ENCODE assay signal across 18 cellular contexts in the genomic region with DNA sequence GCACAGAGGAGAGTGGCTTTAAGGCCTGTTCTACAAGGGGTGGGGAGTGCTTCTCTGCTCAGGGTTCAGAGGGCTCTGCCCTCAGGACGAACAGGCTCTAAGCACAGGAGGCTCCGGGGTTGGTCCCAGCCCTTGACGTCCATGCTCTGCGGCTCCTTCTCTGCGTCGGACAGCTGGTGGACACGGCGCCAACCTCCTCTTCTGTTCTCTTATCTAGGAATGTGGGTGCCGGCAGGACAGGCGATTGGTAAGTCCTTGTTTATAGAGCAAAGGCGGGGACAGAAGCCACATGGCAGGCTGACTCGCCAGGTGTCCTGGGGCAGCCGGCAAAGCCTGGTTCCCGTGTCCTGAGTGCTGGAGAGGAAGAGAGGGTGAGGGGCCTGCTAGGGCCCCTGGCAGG. TPM values are rescaled to one million over a fixed set of nuclear protein-coding genes. Genes with fewer than 3 reads are reported as not detected.
DNase-seq lines count a peak whose midpoint lies in the region; ATAC-seq and TF ChIP-seq lines count a peak whose summit lies in the region.
"Had no signal": no experiment of that assay in that cellular context is flagged by ENCODE, and none has a peak within 500 bp of the region (broad histone marks: within the 10 kb centered on the region; RNA-seq: fewer than 3 reads in every experiment).

No MANE protein-coding gene starts in this region.

- ATAC-seq in PC-3: peak; percentile 38
- ATAC-seq in mucosa of descending colon: peak; percentile 83
- ATAC-seq in HG03135 (IDR thresholded peaks at IDR 0.05; ENCODE audit: unreplicated experiment): no peak
- ATAC-seq in HG03280 (IDR thresholded peaks at IDR 0.05; ENCODE audit: unreplicated experiment): no peak
- ATAC-seq: activated CD8-positive, alpha-beta T cell treated with anti-CD3 and anti-CD28 coated beads for 36 hours had no signal

- H3K9me2 ChIP-seq in PC-3 (replicated peaks; ENCODE audit: low read length): no peaks in the 10 kb centered on the region

- H3K4me2 ChIP-seq in PC-3 (ENCODE audit: low read length): no peak overlapping the region
- H3K4me2 ChIP-seq: smooth muscle cell had no signal

- H3K27ac ChIP-seq in PC-3 (ENCODE audit: low read length) (no peak overlapping the region), cardiac muscle cell (peak overlapping the region; percentile 13)
- H3K27ac ChIP-seq: coronary artery had no signal

- CTCF ChIA-PET in PC-3 (lab: Charles Lee): no interaction called here

- no peaks in the 10 kb centered on the region for H3K79me2 ChIP-seq in PC-3 (ENCODE audit: low read length)

- H3K27me3 ChIP-seq in PC-3 (ENCODE audit: low read length) (no peaks in the 10 kb centered on the region), cardiac muscle cell (no peaks in the 10 kb centered on the region)

- no peak overlapping the region for H3K4me3 ChIP-seq in PC-3 (ENCODE audit: low read length)
- no peak overlapping the region for H3K4me3 ChIP-seq in cardiac muscle cell
- H3K4me3 ChIP-seq in mucosa of descending colon: no peak overlapping the region
- H3K4me3 ChIP-seq: coronary artery, smooth muscle cell had no signal

- peak; percentile 50 for DNase-seq in COLO668 (lab: John Stamatoyannopoulos, UW; ENCODE audit: unreplicated experiment)
- no peak for DNase-seq in PC-3
- DNase-seq in cardiac muscle cell (ENCODE audit: low read depth in 1 of 2, low spot score in 1 of 2): peak in 1 of 2 donors; percentile 45
- peak in 2 of 3 donors; percentile 53 to 64 for DNase-seq in mucosa of descending colon
- no peak for DNase-seq in Ammon's horn (ENCODE audit: low spot score)
- no peak for DNase-seq in NCI-H524 (lab: John Stamatoyannopoulos, UW)
- DNase-seq: activated CD8-positive, alpha-beta T cell treated with anti-CD3 and anti-CD28 coated beads for 36 hours; activated T-cell treated with anti-CD3 and anti-CD28 coated beads, Interleukin-2, amount 50 U/mL, for 1 hour; CD4-positive, CD25-positive, alpha-beta regulatory T cell; midbrain; NCI-H1105 treated with DMSO at 0.1 percent for 48 hours; NCI-H2107; NCI-H510A; stimulated activated CD4-positive, alpha-beta T cell treated with anti-CD3 and anti-CD28 coated beads, Interleukin-4, amount 100 ng/mL, for 24 hours had no signal

- intact Hi-C loops in PC-3 (cut with micrococcal nuclease): no loop called here
- intact Hi-C loops in mucosa of descending colon (cut with DNase I, micrococcal nuclease): no loop called here

- H3K4me1 ChIP-seq in PC-3 (ENCODE audit: insufficient read depth, low read length): no peaks in the 10 kb centered on the region
- H3K4me1 ChIP-seq in cardiac muscle cell (ENCODE audit: low read depth): no peaks in the 10 kb centered on the region
- no peaks in the 10 kb centered on the region for H3K4me1 ChIP-seq in mucosa of descending colon (ENCODE audit: low read depth)

- no TSS peak for BruUV-seq in PC-3 (replicated peaks; lab: Mats Ljungman, UMichigan)

- H3K9ac ChIP-seq in PC-3 (ENCODE audit: low read length): no peak overlapping the region

- no peaks in the 10 kb centered on the region for H4K20me1 ChIP-seq in PC-3 (ENCODE audit: low read length)

- H3K36me3 ChIP-seq in PC-3 (ENCODE audit: low read depth, low read length) (peaks cover 13% of the 10 kb centered on the region; the same call in 1 of the 2 replicates), cardiac muscle cell (peaks cover 24% of the 10 kb centered on the region), mucosa of descending colon (ENCODE audit: low read depth) (peaks cover 8% of the 10 kb centered on the region)

- TF ChIP-seq CTCF in PC-3 (conservative IDR thresholded peaks at IDR 0.05; ENCODE audit: low read depth, low read length): no peak
- TF ChIP-seq CTCF in cardiac muscle cell (IDR thresholded peaks at IDR 0.05; ENCODE audit: low read depth, low read length): no peak
- TF ChIP-seq CTCF in mucosa of descending colon (IDR thresholded peaks at IDR 0.05): no peak

- no peak overlapping the region for H2AFZ ChIP-seq in PC-3 (ENCODE audit: low read length)

- H3K9me3 ChIP-seq in PC-3 (ENCODE audit: low read length) (no peaks in the 10 kb centered on the region), cardiac muscle cell (ENCODE audit: low read depth) (no peaks in the 10 kb centered on the region), mucosa of descending colon (no peaks in the 10 kb centered on the region)

- POLR2A ChIA-PET in PC-3 (lab: Charles Lee; ENCODE audit: unreplicated experiment): no interaction called here

- no peaks in the 10 kb centered on the region for H3F3A ChIP-seq in PC-3 (ENCODE audit: low read length, unreplicated experiment)

RNA-seq across cellular contexts. Expression of gene RPS15, which starts 8.4 kb away (rescaled TPM):
- 1,797 and 2,672 TPM in 2 replicates for total RNA-seq in PC-3 (2014; rRNA removed)
- total RNA-seq in cardiac muscle cell: 3,563 and 6,817 TPM in 2 replicates
- 1,008 and 1,129 TPM in 2 replicates for polyA plus RNA-seq in cardiac muscle cell
- total RNA-seq in mucosa of descending colon: 100 to 1,000 TPM; 748 to 897 (median 892) TPM

RNA-seq across cellular contexts. Expression of gene APC2, which starts 20.2 kb away (rescaled TPM):
- 0.29 and 1.4 TPM in 2 replicates for total RNA-seq in PC-3 (2014; rRNA removed)
- total RNA-seq in cardiac muscle cell: 0.42 and 1.3 TPM in 2 replicates
- polyA plus RNA-seq in cardiac muscle cell: 0.27 and 0.94 TPM in 2 replicates
- 1 to 10 TPM in 1 of 3 donors, under 1 TPM in 2; 0.23 to 5.9 (median 0.24) TPM for total RNA-seq in mucosa of descending colon

RNA-seq across cellular contexts. Expression of gene DAZAP1, which starts 22.4 kb away (rescaled TPM):
- 177 and 178 TPM in 2 replicates for total RNA-seq in PC-3 (2014; rRNA removed)
- total RNA-seq in cardiac muscle cell: 103 and 112 TPM in 2 replicates
- polyA plus RNA-seq in cardiac muscle cell: 41.8 and 43.0 TPM in 2 replicates
- 100 to 1,000 TPM; 117 to 123 (median 119) TPM for total RNA-seq in mucosa of descending colon

RNA-seq across cellular contexts. Expression of gene GAMT, which starts 28.4 kb away (rescaled TPM):
- total RNA-seq in PC-3 (2014; rRNA removed): 74.9 and 75.6 TPM in 2 replicates
- total RNA-seq in cardiac muscle cell: 197 and 231 TPM in 2 replicates
- 180 and 231 TPM in 2 replicates for polyA plus RNA-seq in cardiac muscle cell
- 1 to 10 TPM; 1.6 to 7.0 (median 2.1) TPM for total RNA-seq in mucosa of descending colon

RNA-seq across cellular contexts. Expression of gene NDUFS7, which starts 46.0 kb away (rescaled TPM):
- total RNA-seq in PC-3 (2014; rRNA removed) (102 and 111 TPM in 2 replicates), cardiac muscle cell (264 and 266 TPM in 2 replicates), mucosa of descending colon (100 to 1,000 TPM; 118 to 160 (median 148) TPM)
- polyA plus RNA-seq in cardiac muscle cell: 455 and 472 TPM in 2 replicates

Comparison
In these comparisons a context has a peak if more than half of its experiments do, and no peak if none do; other contexts are left out.
1. DNase-seq: peak in COLO668 (single experiment) and mucosa of descending colon (2 of 3); none in PC-3 (single experiment), Ammon's horn (single experiment) and NCI-H524 (0 of 2).
2. ATAC-seq: peak in PC-3 (single experiment) and mucosa of descending colon (single experiment); none in HG03135 (single experiment) and HG03280 (single experiment).